Comparison of ENCODE assay signal across 21 cellular contexts in the genomic region with DNA sequence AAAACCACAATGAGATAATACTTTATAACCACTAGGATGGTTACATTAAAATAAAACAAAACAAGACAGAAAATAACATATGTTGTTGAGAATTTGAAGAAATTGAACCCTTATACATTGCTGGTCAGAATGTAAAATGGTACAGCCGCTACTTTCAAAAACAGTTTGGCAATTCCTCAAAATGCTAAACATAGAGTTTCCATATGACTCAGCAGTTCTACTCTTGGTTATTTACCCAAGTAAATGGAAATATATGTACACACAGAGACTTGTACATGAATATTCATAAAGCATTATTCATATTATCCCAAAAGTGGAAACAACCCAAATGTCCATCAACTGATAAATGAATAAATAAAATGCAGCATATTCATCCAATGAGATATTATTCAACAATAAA.
"Had no signal": no experiment of that assay in that cellular context is flagged by ENCODE, and none has a peak within 500 bp of the region (broad histone marks: within the 10 kb centered on the region; RNA-seq: fewer than 3 reads in every experiment).

No MANE protein-coding gene starts in this region.

- H3K27me3 Mint-ChIP-seq: activated CD8-positive, alpha-beta memory T cell treated with anti-CD3 and anti-CD28 coated beads, Interleukin-2, amount 10 ng/mL, durations not matched to agents 7 days and 5 days; activated naive CD8-positive, alpha-beta T cell; activated T-cell treated with anti-CD3 and anti-CD28 coated beads, Interleukin-2, amount 50 U/mL, for 24 hours; naive thymus-derived CD8-positive, alpha-beta T cell had no signal

- H3K4me3 ChIP-seq: heart right ventricle, mucosa of descending colon, right atrium auricular region, tibial artery, vagina had no signal

- DNase-seq: activated CD4-positive, alpha-beta T cell treated with anti-CD3 and anti-CD28 coated beads, Interleukin-2, amount 50 U/mL, for 4 hours; activated CD8-positive, alpha-beta memory T cell treated with anti-CD3 and anti-CD28 coated beads, Interleukin-2, amount 10 ng/mL, durations not matched to agents 7 days and 5 days; activated effector memory CD4-positive, alpha-beta T cell treated with Interleukin-2 at 50 U/mL for 16 hours; activated T-cell treated with anti-CD3 and anti-CD28 coated beads, Interleukin-2, amount 50 U/mL, for 24 hours; foreskin melanocyte; heart right ventricle; islet precursor cell; mammary epithelial cell; mucosa of descending colon; naive thymus-derived CD8-positive, alpha-beta T cell; posterior cingulate gyrus; small intestine; tibial artery had no signal

- H3K27ac Mint-ChIP-seq: activated CD8-positive, alpha-beta memory T cell treated with anti-CD3 and anti-CD28 coated beads, Interleukin-2, amount 10 ng/mL, durations not matched to agents 7 days and 5 days; activated naive CD8-positive, alpha-beta T cell; activated T-cell treated with anti-CD3 and anti-CD28 coated beads, Interleukin-2, amount 50 U/mL, for 24 hours; naive thymus-derived CD8-positive, alpha-beta T cell had no signal

- H3K9me3 ChIP-seq: mucosa of descending colon, neutrophil, right atrium auricular region, tibial artery, vagina had no signal

- H3K4me1 Mint-ChIP-seq: activated CD8-positive, alpha-beta memory T cell treated with anti-CD3 and anti-CD28 coated beads, Interleukin-2, amount 10 ng/mL, durations not matched to agents 7 days and 5 days; naive thymus-derived CD8-positive, alpha-beta T cell had no signal

- H3K36me3 Mint-ChIP-seq: activated CD8-positive, alpha-beta memory T cell treated with anti-CD3 and anti-CD28 coated beads, Interleukin-2, amount 10 ng/mL, durations not matched to agents 7 days and 5 days; activated naive CD8-positive, alpha-beta T cell; naive thymus-derived CD8-positive, alpha-beta T cell had no signal

- H3K27me3 ChIP-seq: neutrophil, right atrium auricular region, tibial artery, vagina had no signal

- H3K4me1 ChIP-seq: heart right ventricle, right atrium auricular region, tibial artery, vagina had no signal

- H3K36me3 ChIP-seq: heart right ventricle, neutrophil, right atrium auricular region, tibial artery, vagina had no signal

- ATAC-seq: activated CD4-positive, CD25-positive, alpha-beta regulatory T cell treated with anti-CD3 and anti-CD28 coated beads, Interleukin-2, amount 50 U/mL, for 24 hours; activated CD8-positive, alpha-beta memory T cell treated with anti-CD3 and anti-CD28 coated beads, Interleukin-2, amount 10 ng/mL, durations not matched to agents 7 days and 5 days; esophagus mucosa; heart right ventricle; left lobe of liver; mucosa of descending colon; naive thymus-derived CD8-positive, alpha-beta T cell had no signal

- FAIRE-seq: endometrium, small intestine had no signal

- H3K27ac ChIP-seq: heart right ventricle, neutrophil, right atrium auricular region, tibial artery, vagina had no signal

- H3K4me3 Mint-ChIP-seq: activated CD8-positive, alpha-beta memory T cell treated with anti-CD3 and anti-CD28 coated beads, Interleukin-2, amount 10 ng/mL, durations not matched to agents 7 days and 5 days; activated naive CD8-positive, alpha-beta T cell; activated T-cell treated with anti-CD3 and anti-CD28 coated beads, Interleukin-2, amount 50 U/mL, for 24 hours; naive thymus-derived CD8-positive, alpha-beta T cell had no signal
